17 cellular contexts compared by ENCODE assay signal in genomic region chr4:40733752-40734151, GRCh38. TPM values are rescaled to one million over a fixed set of nuclear protein-coding genes. Genes with fewer than 3 reads are reported as not detected.
DNase-seq lines count a peak whose midpoint lies in the region; ATAC-seq and TF ChIP-seq lines count a peak whose summit lies in the region.
"Had no signal": no experiment of that assay in that cellular context is flagged by ENCODE, and none has a peak within 500 bp of the region (broad histone marks: within the 10 kb centered on the region; RNA-seq: fewer than 3 reads in every experiment).

No MANE protein-coding gene starts in this region.

- no peak for ATAC-seq in gastroesophageal sphincter
- ATAC-seq: GM12878 had no signal

- TF ChIP-seq EP300 in gastroesophageal sphincter (IDR thresholded peaks at IDR 0.05): no peak

- peak overlapping the region in 5 of 11 experiments; percentile 15 to 97 (median 93); a peak in 8 of 22 replicates for H3K27ac ChIP-seq in BLaER1 treated with 17β-estradiol and CSF1 and Interleukin-3, amounts not matched to agents 10 nM and 100 nM
- H3K27ac ChIP-seq in mesendoderm (ENCODE audit: low read depth, low read length) (no peak overlapping the region), gastroesophageal sphincter (no peak overlapping the region)
- H3K27ac ChIP-seq: C4-2B had no signal

- H4K20me1 ChIP-seq in BLaER1 treated with 17β-estradiol and CSF1 and Interleukin-3, amounts not matched to agents 10 nM and 100 nM: no peaks in the 10 kb centered on the region

- intact Hi-C loops in CD14-positive monocyte (cut with micrococcal nuclease): loop anchor here in 1 of 2 donors (10.0 kb wide), 1 partner anchor 111 kb away; no protein-coding TSS in a partner anchor
- intact Hi-C loops in activated T-helper 2 cell treated with anti-CD3 and anti-CD28 coated beads, Interferon-gamma antibody, Interleukin-2, Interleukin-4, amounts not matched to agents 10 μg/mL and 5 μg/mL and 100 μg/mL, durations not matched to agents 14 hours and 24 hours and 36 hours (cut with micrococcal nuclease): no loop called here

- H3K9me3 ChIP-seq in BLaER1 treated with 17β-estradiol and CSF1 and Interleukin-3, amounts not matched to agents 10 nM and 100 nM (replicated peaks in 1 of 11): no peaks in the 10 kb centered on the region
- H3K9me3 ChIP-seq in gastroesophageal sphincter: no peaks in the 10 kb centered on the region
- H3K9me3 ChIP-seq: HAP-1 had no signal

- no peaks in the 10 kb centered on the region for H3K9me3 Mint-ChIP-seq in CD14-positive monocyte
- H3K9me3 Mint-ChIP-seq in activated T-helper 2 cell treated with anti-CD3 and anti-CD28 coated beads, Interferon-gamma antibody, Interleukin-2, Interleukin-4, amounts not matched to agents 10 μg/mL and 5 μg/mL and 100 μg/mL, durations not matched to agents 14 hours and 24 hours and 36 hours: no peaks in the 10 kb centered on the region
- H3K9me3 Mint-ChIP-seq: CD4-positive, alpha-beta T cell; CD8-positive, alpha-beta memory T cell had no signal

- H3K36me3 Mint-ChIP-seq in CD14-positive monocyte: no peaks in the 10 kb centered on the region
- no peaks in the 10 kb centered on the region for H3K36me3 Mint-ChIP-seq in activated T-helper 2 cell treated with anti-CD3 and anti-CD28 coated beads, Interferon-gamma antibody, Interleukin-2, Interleukin-4, amounts not matched to agents 10 μg/mL and 5 μg/mL and 100 μg/mL, durations not matched to agents 14 hours and 24 hours and 36 hours (ENCODE audit: low read depth)
- H3K36me3 Mint-ChIP-seq: CD8-positive, alpha-beta memory T cell had no signal

- peaks cover 11 to 80% (median 40%) of the 10 kb centered on the region in 10 experiments; a peak in 19 of 20 replicates for H3K4me1 ChIP-seq in BLaER1 treated with 17β-estradiol and CSF1 and Interleukin-3, amounts not matched to agents 10 nM and 100 nM
- peaks cover 2% of the 10 kb centered on the region for H3K4me1 ChIP-seq in mesendoderm (ENCODE audit: control insufficient read depth, low read depth, low read length)
- no peaks in the 10 kb centered on the region for H3K4me1 ChIP-seq in gastroesophageal sphincter

- no peak overlapping the region for H3K18ac ChIP-seq in mesendoderm (ENCODE audit: low read length)

- peak overlapping the region in 5 of 7 donors; percentile 46 to 88 (median 63) for H3K27ac Mint-ChIP-seq in CD14-positive monocyte
- H3K27ac Mint-ChIP-seq in activated T-helper 2 cell treated with anti-CD3 and anti-CD28 coated beads, Interferon-gamma antibody, Interleukin-2, Interleukin-4, amounts not matched to agents 10 μg/mL and 5 μg/mL and 100 μg/mL, durations not matched to agents 14 hours and 24 hours and 36 hours: peak overlapping the region; percentile 54
- H3K27ac Mint-ChIP-seq: CD4-positive, alpha-beta T cell; CD8-positive, alpha-beta memory T cell had no signal

- no peaks in the 10 kb centered on the region for H3K79me2 ChIP-seq in mesendoderm (ENCODE audit: control insufficient read depth, insufficient read depth, low read length)

- peak overlapping the region in 3 of 11 experiments; percentile 29 to 88 (median 79); a peak in 5 of 22 replicates for H3K9ac ChIP-seq in BLaER1 treated with 17β-estradiol and CSF1 and Interleukin-3, amounts not matched to agents 10 nM and 100 nM
- no peak overlapping the region for H3K9ac ChIP-seq in mesendoderm (ENCODE audit: low read length)

- H3K4me2 ChIP-seq in BLaER1 treated with 17β-estradiol and CSF1 and Interleukin-3, amounts not matched to agents 10 nM and 100 nM: peak overlapping the region; percentile 17 to 80 (median 45); a peak in 17 of 22 replicates
- no peak overlapping the region for H3K4me2 ChIP-seq in mesendoderm (ENCODE audit: low read length)

- H3K36me3 ChIP-seq in BLaER1 treated with 17β-estradiol and CSF1 and Interleukin-3, amounts not matched to agents 10 nM and 100 nM: no peaks in the 10 kb centered on the region
- H3K36me3 ChIP-seq in mesendoderm (ENCODE audit: control insufficient read depth, insufficient read depth, low read length) (no peaks in the 10 kb centered on the region), gastroesophageal sphincter (no peaks in the 10 kb centered on the region)
- H3K36me3 ChIP-seq: HAP-1 had no signal

- H3K27me3 Mint-ChIP-seq in CD14-positive monocyte (ENCODE audit: low read depth in 3 of 3): peaks cover 0 to 7% (median 0%) of the 10 kb centered on the region in 3 donors
- H3K27me3 Mint-ChIP-seq in activated T-helper 2 cell treated with anti-CD3 and anti-CD28 coated beads, Interferon-gamma antibody, Interleukin-2, Interleukin-4, amounts not matched to agents 10 μg/mL and 5 μg/mL and 100 μg/mL, durations not matched to agents 14 hours and 24 hours and 36 hours (ENCODE audit: low read depth): peaks cover 9% of the 10 kb centered on the region

- TF ChIP-seq CTCF in CD14-positive monocyte (IDR thresholded peaks at IDR 0.05) (no peak), gastroesophageal sphincter (IDR thresholded peaks at IDR 0.05) (no peak)

- H3K56ac ChIP-seq in mesendoderm (ENCODE audit: low read length): peak overlapping the region; percentile 7

- H3K79me1 ChIP-seq in mesendoderm (ENCODE audit: low read length): no peaks in the 10 kb centered on the region

- WGBS in mesendoderm (ENCODE audit: extremely low coverage, insufficient coverage, low lambda C conversion rate): no CpG with 5 or more reads among the region's 7 CpGs
- WGBS in gastroesophageal sphincter (ENCODE audit: low coverage in 1 of 2), 2 donors: 72% methylated on average over 5 of the region's 7 CpGs; no CpG with 5 or more reads in 1 of the 2 donors

- TF ChIP-seq POLR2A in gastroesophageal sphincter (IDR thresholded peaks at IDR 0.05): no peak

- no peak overlapping the region for H3K23ac ChIP-seq in mesendoderm (ENCODE audit: low read length)

- no peak overlapping the region for H4K5ac ChIP-seq in mesendoderm (ENCODE audit: low read length)

- H2BK120ac ChIP-seq in mesendoderm (ENCODE audit: low read depth, low read length): no peak overlapping the region

- H3K4ac ChIP-seq in mesendoderm (ENCODE audit: low read depth, low read length): no peak overlapping the region

- H3K4me3 ChIP-seq in BLaER1 treated with 17β-estradiol and CSF1 and Interleukin-3, amounts not matched to agents 10 nM and 100 nM: no peak overlapping the region
- H3K4me3 ChIP-seq in mesendoderm (ENCODE audit: low read length): no peak overlapping the region
- H3K4me3 ChIP-seq in gastroesophageal sphincter: no peak overlapping the region
- H3K4me3 ChIP-seq: GM12878, HAP-1 had no signal

- H4K8ac ChIP-seq in mesendoderm (ENCODE audit: low read depth, low read length): no peak overlapping the region

- H2AK5ac ChIP-seq in mesendoderm (ENCODE audit: low read length): no peak overlapping the region

- H3K4me3 Mint-ChIP-seq in CD14-positive monocyte: no peak overlapping the region
- no peak overlapping the region for H3K4me3 Mint-ChIP-seq in activated T-helper 2 cell treated with anti-CD3 and anti-CD28 coated beads, Interferon-gamma antibody, Interleukin-2, Interleukin-4, amounts not matched to agents 10 μg/mL and 5 μg/mL and 100 μg/mL, durations not matched to agents 14 hours and 24 hours and 36 hours (ENCODE audit: low read depth)
- H3K4me3 Mint-ChIP-seq: CD4-positive, alpha-beta T cell; CD8-positive, alpha-beta memory T cell had no signal

- no peak overlapping the region for H2BK5ac ChIP-seq in mesendoderm (ENCODE audit: low read length)

- H3K27me3 ChIP-seq in BLaER1 treated with 17β-estradiol and CSF1 and Interleukin-3, amounts not matched to agents 10 nM and 100 nM: no peaks in the 10 kb centered on the region
- H3K27me3 ChIP-seq in mesendoderm (ENCODE audit: insufficient read depth, low read length, poor library complexity) (no peaks in the 10 kb centered on the region), gastroesophageal sphincter (no peaks in the 10 kb centered on the region)

- DNase-seq in CD14-positive monocyte (ENCODE audit: low spot score) (no peak), mesendoderm (no peak), cerebellum (ENCODE audit: low spot score) (no peak), NCI-H128 (lab: John Stamatoyannopoulos, UW; ENCODE audit: unreplicated experiment) (no peak)
- DNase-seq in activated T-helper 2 cell treated with anti-CD3 and anti-CD28 coated beads, Interferon-gamma antibody, Interleukin-2, Interleukin-4, amounts not matched to agents 10 μg/mL and 5 μg/mL and 100 μg/mL, durations not matched to agents 14 hours and 24 hours and 36 hours (ENCODE audit: low spot score): no peak
- DNase-seq: CD4-positive, alpha-beta T cell; CD8-positive, alpha-beta memory T cell; DMS 273 treated with DMSO at 0.1 percent for 48 hours; DMS79; EL; GDM1; GOT3 had no signal

- peaks cover 59% of the 10 kb centered on the region for H3K4me1 Mint-ChIP-seq in CD14-positive monocyte
- peaks cover 27% of the 10 kb centered on the region for H3K4me1 Mint-ChIP-seq in activated T-helper 2 cell treated with anti-CD3 and anti-CD28 coated beads, Interferon-gamma antibody, Interleukin-2, Interleukin-4, amounts not matched to agents 10 μg/mL and 5 μg/mL and 100 μg/mL, durations not matched to agents 14 hours and 24 hours and 36 hours (ENCODE audit: low read depth)
- H3K4me1 Mint-ChIP-seq: CD8-positive, alpha-beta memory T cell had no signal

- H2BK15ac ChIP-seq in mesendoderm (replicated peaks; ENCODE audit: low read depth): no peak overlapping the region

RNA-seq across cellular contexts. Expression of gene NSUN7, which starts 16.0 kb away (rescaled TPM):
- under 1 TPM; 0.57 to 0.62 TPM for polyA plus RNA-seq in CD14-positive monocyte
- total RNA-seq in activated T-helper 2 cell treated with anti-CD3 and anti-CD28 coated beads, Interferon-gamma antibody, Interleukin-2, Interleukin-4, amounts not matched to agents 10 μg/mL and 5 μg/mL and 100 μg/mL, durations not matched to agents 14 hours and 24 hours and 36 hours: 0.09 TPM in 1 of 2 replicates, not detected in the other
- 12.0 TPM for polyA plus RNA-seq in mesendoderm (2013, experiment 1 of 2)
- polyA plus RNA-seq in mesendoderm (2013, experiment 2 of 2): 11.4 TPM
- total RNA-seq in cerebellum (5.1 TPM), gastroesophageal sphincter (1 to 10 TPM; 2.1 to 8.7 (median 2.9) TPM)
- total RNA-seq: CD8-positive, alpha-beta memory T cell had no signal
- polyA plus RNA-seq: CD8-positive, alpha-beta memory T cell had no signal
